Comparison of ENCODE assay signal across 8 cellular contexts in genomic region chr10:123994417-123995081, GRCh38.
DNase-seq lines count a peak whose midpoint lies in the region; ATAC-seq, FAIRE-seq and TF ChIP-seq lines count a peak whose summit lies in the region.

No MANE protein-coding gene starts in this region.

- no peak overlapping the region for H3K9ac ChIP-seq in SK-N-SH

- peaks cover 6 to 8% of the 10 kb centered on the region in 2 donors for H3K36me3 Mint-ChIP-seq in activated naive CD4-positive, alpha-beta T cell treated with anti-CD3 and anti-CD28 coated beads, Interleukin-2, amount 50 U/mL, for 72 hours

- H3K27ac ChIP-seq in SK-N-SH (ENCODE audit: low read depth in 2 of 2, low read length in 1 of 2) (no peak overlapping the region), pancreas (no peak overlapping the region), thoracic aorta (no peak overlapping the region)

- H3K9me3 ChIP-seq in SK-N-SH (no peaks in the 10 kb centered on the region), pancreas (no peaks in the 10 kb centered on the region), thoracic aorta (no peaks in the 10 kb centered on the region)

- H3F3A ChIP-seq in SK-N-SH (replicated peaks; ENCODE audit: insufficient read depth): no peaks in the 10 kb centered on the region

- H3K4me3 ChIP-seq in SK-N-SH (ENCODE audit: low read depth in 2 of 2, low read length in 1 of 2) (peak overlapping the region in 1 of 2 experiments; percentile 23; a peak in 1 of 4 replicates), pancreas (peak overlapping the region in 1 of 4 donors; percentile 23), thoracic aorta (peak overlapping the region; percentile 66)

- 33% methylated on average over 11 of the region's 30 CpGs for WGBS in SK-N-SH (ENCODE audit: low lambda C conversion rate)
- WGBS in pancreas, 2 donors: 4 to 5% methylated on average over 30 of the region's 30 CpGs

- no peak overlapping the region for H3K27ac Mint-ChIP-seq in activated naive CD4-positive, alpha-beta T cell treated with anti-CD3 and anti-CD28 coated beads, Interleukin-2, amount 50 U/mL, for 72 hours

- no peaks in the 10 kb centered on the region for H3K79me2 ChIP-seq in SK-N-SH (ENCODE audit: insufficient read depth)

- H3K9me3 Mint-ChIP-seq in activated naive CD4-positive, alpha-beta T cell treated with anti-CD3 and anti-CD28 coated beads, Interleukin-2, amount 50 U/mL, for 72 hours: no peaks in the 10 kb centered on the region

- POLR2A ChIA-PET in SK-N-SH (lab: Yijun Ruan, JAX): no interaction called here

- H4K20me1 ChIP-seq in SK-N-SH (ENCODE audit: insufficient read depth): no peaks in the 10 kb centered on the region

- intact Hi-C loops in Right ventricle myocardium inferior (cut with DNase I) (loop anchor here (1.0 kb wide), 2 partner anchors 268 to 395 kb away; no protein-coding TSS in a partner anchor), pancreas (cut with DNase I) (loop anchor here in 1 of 3 donors (5.0 kb wide), 1 partner anchor 393 kb away; no protein-coding TSS in a partner anchor)

- in situ Hi-C loops in ACHN (cut with HindIII; ENCODE audit: low pct_ligation_motif_present, low pct_unique_long_range_greater_than_20kb, low sequenced_read_pairs): loop anchor here (25.0 kb wide), 1 partner anchor 393 kb away; no protein-coding TSS in a partner anchor

- no peaks in the 10 kb centered on the region for H3K9me2 ChIP-seq in SK-N-SH

- peak; percentile 64 for ATAC-seq in GM19043 (IDR thresholded peaks at IDR 0.05; ENCODE audit: low read depth, unreplicated experiment)
- peak; percentile 76 to 83 for ATAC-seq in activated naive CD4-positive, alpha-beta T cell treated with anti-CD3 and anti-CD28 coated beads, Interleukin-2, amount 50 U/mL, for 72 hours
- ATAC-seq in Right ventricle myocardium inferior: peak; percentile 82
- peak; percentile 89 to 93 (median 90) for ATAC-seq in pancreas
- peak; percentile 42 for ATAC-seq in thoracic aorta (ENCODE audit: insufficient number of reproducible peaks, low FRiP score, low read depth)

- no peak overlapping the region; the same call in 1 of the 2 replicates for H3K4me2 ChIP-seq in SK-N-SH

- CTCF ChIA-PET in SK-N-SH (lab: Yijun Ruan, JAX): interaction anchor here (0.6 to 19.4 kb wide), 106 partner anchors 9 to 563 kb away, joined by 3 to 520 read pairs (median 4); partner anchors contain the start of genes CHST15 and OAT

- no peak overlapping the region for H2AFZ ChIP-seq in SK-N-SH (ENCODE audit: low read depth)

- FAIRE-seq in pancreas (lab: Jason Lieb, UNC): no peak

- H3K27me3 ChIP-seq in SK-N-SH (ENCODE audit: insufficient read depth) (no peaks in the 10 kb centered on the region), pancreas (peaks cover 0 to 21% (median 3%) of the 10 kb centered on the region in 4 donors), thoracic aorta (replicated peaks; ENCODE audit: insufficient read depth) (no peaks in the 10 kb centered on the region)

- DNase-seq in ACHN (peak; percentile 93), SK-N-SH (peak; percentile 96), Right ventricle myocardium inferior (ENCODE audit: missing footprints) (peak; percentile 93), pancreas (peak; percentile 71 to 99 (median 88)), thoracic aorta (ENCODE audit: low spot score) (no peak)
- peak; percentile 81 to 92 for DNase-seq in activated naive CD4-positive, alpha-beta T cell treated with anti-CD3 and anti-CD28 coated beads, Interleukin-2, amount 50 U/mL, for 72 hours (ENCODE audit: low spot score in 2 of 2)

- H3K4me1 ChIP-seq in SK-N-SH (ENCODE audit: control insufficient read depth in 1 of 2, insufficient read depth in 2 of 2, low read depth in 1 of 2, low read length in 1 of 2): no peaks in the 10 kb centered on the region; a peak in 1 of 4 replicates
- H3K4me1 ChIP-seq in pancreas: peaks cover 0 to 13% (median 0%) of the 10 kb centered on the region in 3 donors
- peaks cover 14 to 30% of the 10 kb centered on the region in 2 donors for H3K4me1 ChIP-seq in thoracic aorta (ENCODE audit: control insufficient read depth in 1 of 2, low read depth in 2 of 2)

- no peaks in the 10 kb centered on the region for H3K36me3 ChIP-seq in SK-N-SH (replicated peaks in 1 of 2; ENCODE audit: control insufficient read depth in 1 of 2, insufficient read depth in 2 of 2, low read length in 1 of 2)
- H3K36me3 ChIP-seq in pancreas: no peaks in the 10 kb centered on the region
- no peaks in the 10 kb centered on the region for H3K36me3 ChIP-seq in thoracic aorta

- TF ChIP-seq CTCF in LNCAP (IDR thresholded peaks at IDR 0.05): peak; percentile 95
- TF ChIP-seq CTCF in SK-N-SH (IDR thresholded peaks at IDR 0.05): peak; percentile 71
- TF ChIP-seq CTCF in pancreas (IDR thresholded peaks at IDR 0.05): peak; percentile 99 to 100 (median 100)
- peak; percentile 100 for TF ChIP-seq CTCF in thoracic aorta (IDR thresholded peaks at IDR 0.05)

- TF ChIP-seq EP300 in SK-N-SH (IDR thresholded peaks at IDR 0.05; ENCODE audit: borderline replicate concordance in 1 of 2, low read depth in 1 of 2, low read length in 1 of 2): no peak

- peak; percentile 92 for TF ChIP-seq RAD21 in SK-N-SH (IDR thresholded peaks at IDR 0.05; ENCODE audit: low read length)

TF ChIP-seq in SK-N-SH, 30 proteins besides CTCF, POLR2A, EP300 and RAD21:
- TF ChIP-seq SMC3 (IDR thresholded peaks at IDR 0.05; ENCODE audit: low read depth, low read length) (peak; percentile 90), TCF12 (IDR thresholded peaks at IDR 0.05) (no peak)
